In the genomic region with DNA sequence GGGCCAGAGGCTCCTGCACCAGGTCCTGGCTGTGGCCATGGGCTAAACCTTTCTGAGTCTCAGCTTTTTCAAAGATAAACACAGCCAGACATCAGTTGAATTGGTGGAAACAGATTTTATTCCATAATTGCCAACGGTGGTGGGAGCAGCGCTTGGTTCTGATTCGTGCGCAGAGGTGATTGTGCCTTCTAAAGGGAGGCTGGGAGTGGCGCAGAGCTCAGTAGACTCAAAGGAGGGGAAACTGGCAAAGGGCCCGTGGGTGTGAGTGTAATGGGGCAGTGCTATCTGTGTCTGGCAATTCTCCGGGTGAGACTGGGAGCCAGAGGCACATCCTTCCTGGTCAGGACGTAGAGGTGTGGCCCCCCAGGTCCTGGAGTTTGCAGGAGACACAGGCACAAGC, we compare ENCODE assay signal across 22 cellular contexts.
DNase-seq lines count a peak whose midpoint lies in the region; ATAC-seq, FAIRE-seq and TF ChIP-seq lines count a peak whose summit lies in the region.
"Had no signal": no experiment of that assay in that cellular context is flagged by ENCODE, and none has a peak within 500 bp of the region (broad histone marks: within the 10 kb centered on the region; RNA-seq: fewer than 3 reads in every experiment).

No MANE protein-coding gene starts in this region.

- H2BK12ac ChIP-seq in H1 (ENCODE audit: low read depth, low read length) = 0 out of 2 replicates have a peak overlapping the region, but pooled peaks have one; percentile 27

- no peak for ATAC-seq in activated CD8-positive, alpha-beta memory T cell treated with anti-CD3 and anti-CD28 coated beads, Interleukin-2, amount 10 ng/mL, durations not matched to agents 7 days and 5 days
- ATAC-seq: GM12878, HCT116, HepG2 had no signal

- no peak for TF ChIP-seq RAD21 in H1 (IDR thresholded peaks at IDR 0.05 in 1 of 2, conservative IDR thresholded peaks at IDR 0.05 in 1 of 2; ENCODE audit: low read depth in 2 of 2, low read length in 2 of 2)

- H2AFZ ChIP-seq in H1 (ENCODE audit: low read length) (peak overlapping the region; percentile 82; the same call in 1 of the 2 replicates), osteoblast (ENCODE audit: low read length) (no peak overlapping the region)

- no peak overlapping the region for H4K5ac ChIP-seq in H1 (ENCODE audit: insufficient read length, low read depth, low read length)

- H2BK5ac ChIP-seq in H1 (ENCODE audit: low read depth, low read length) = no peak overlapping the region

- H3K56ac ChIP-seq in H1 (replicated peaks; ENCODE audit: insufficient read length, low read depth, low read length) = no peak overlapping the region

- no peak for TF ChIP-seq EP300 in H1 (IDR thresholded peaks at IDR 0.05; ENCODE audit: borderline replicate concordance in 1 of 2, low read depth in 2 of 2, low read length in 2 of 2)

- no peak overlapping the region for H3K27ac Mint-ChIP-seq in activated CD8-positive, alpha-beta memory T cell treated with anti-CD3 and anti-CD28 coated beads, Interleukin-2, amount 10 ng/mL, durations not matched to agents 7 days and 5 days
- H3K27ac Mint-ChIP-seq in chondrocyte (ENCODE audit: unreplicated experiment) = no peak overlapping the region
- H3K27ac Mint-ChIP-seq: B cell; CD4-positive, CD25-positive, alpha-beta regulatory T cell; HFFc6; IgD-negative memory B cell had no signal

- H3K4me2 ChIP-seq in H1 (ENCODE audit: insufficient read depth in 1 of 2, low read depth in 2 of 2, low read length in 2 of 2) (no peak overlapping the region), osteoblast (ENCODE audit: insufficient read depth, low read length) (no peak overlapping the region)

- no peak overlapping the region for H3K4me3 Mint-ChIP-seq in activated CD8-positive, alpha-beta memory T cell treated with anti-CD3 and anti-CD28 coated beads, Interleukin-2, amount 10 ng/mL, durations not matched to agents 7 days and 5 days
- H3K4me3 Mint-ChIP-seq in chondrocyte (ENCODE audit: unreplicated experiment) = no peak overlapping the region
- H3K4me3 Mint-ChIP-seq: B cell; CD4-positive, CD25-positive, alpha-beta regulatory T cell; CD8-positive, alpha-beta memory T cell; HFFc6; IgD-negative memory B cell had no signal

- H2BK15ac ChIP-seq in H1 (ENCODE audit: low read length) = no peak overlapping the region

- POLR2A ChIA-PET in H1 (lab: Charles Lee; ENCODE audit: partially characterized antibody) = no interaction called here

- no peak overlapping the region for H2BK120ac ChIP-seq in H1 (replicated peaks; ENCODE audit: low read depth, low read length)

- H3K18ac ChIP-seq in H1 (ENCODE audit: extremely low read depth, low read length) = no peak overlapping the region

- TF ChIP-seq POLR2A in H1 (IDR thresholded peaks at IDR 0.05; ENCODE audit: control extremely low read depth in 1 of 2, low read depth in 2 of 2, low read length in 2 of 2) = no peak

- no peak overlapping the region for H4K8ac ChIP-seq in H1 (ENCODE audit: extremely low read depth, insufficient read depth, low read length)

- H3K36me3 Mint-ChIP-seq in activated CD8-positive, alpha-beta memory T cell treated with anti-CD3 and anti-CD28 coated beads, Interleukin-2, amount 10 ng/mL, durations not matched to agents 7 days and 5 days = no peaks in the 10 kb centered on the region
- H3K36me3 Mint-ChIP-seq in chondrocyte (ENCODE audit: low read depth) = peaks cover 7% of the 10 kb centered on the region
- H3K36me3 Mint-ChIP-seq: CD4-positive, CD25-positive, alpha-beta regulatory T cell; CD8-positive, alpha-beta memory T cell; IgD-negative memory B cell had no signal

- H2BK20ac ChIP-seq in H1 (ENCODE audit: low read length) = no peak overlapping the region; the same call in 1 of the 2 replicates

- peak; percentile 42 for DNase-seq in activated CD8-positive, alpha-beta memory T cell treated with anti-CD3 and anti-CD28 coated beads for 24 hours
- DNase-seq in activated CD8-positive, alpha-beta memory T cell treated with anti-CD3 and anti-CD28 coated beads, Interleukin-2, amount 10 ng/mL, durations not matched to agents 7 days and 5 days = no peak
- DNase-seq in H1 (ENCODE audit: low read depth in 1 of 2, low spot score in 2 of 2) (no peak), osteoblast (ENCODE audit: insufficient read length, low spot score, missing footprints) (peak; percentile 26), chondrocyte (ENCODE audit: low spot score) (no peak)
- no peak for DNase-seq in activated naive CD4-positive, alpha-beta T cell treated with Interleukin-2 at 50 U/mL for 16 hours
- DNase-seq in stimulated activated naive CD4-positive, alpha-beta T cell treated with Interleukin-2 at 50 U/mL for 16 hours (lab: John Stamatoyannopoulos, UW) = no peak
- DNase-seq: C1 segment of cervical spinal cord; CD4-positive, CD25-positive, alpha-beta regulatory T cell; CD8-positive, alpha-beta memory T cell; COR-L47; DMS 273 treated with DMSO at 0.1 percent for 48 hours; DMS53; DND-41; EL; HFFc6 had no signal

- H2AK5ac ChIP-seq in H1 (ENCODE audit: low read depth, low read length) = no peak overlapping the region

- no peaks in the 10 kb centered on the region for H3K36me3 ChIP-seq in H1 (ENCODE audit: control insufficient read depth in 2 of 4, insufficient read depth in 4 of 4, low read length in 3 of 4)
- H3K36me3 ChIP-seq in osteoblast (ENCODE audit: insufficient read depth, low read length) = no peaks in the 10 kb centered on the region

- CTCF ChIA-PET in activated CD8-positive, alpha-beta memory T cell treated with anti-CD3 and anti-CD28 coated beads, Interleukin-2, amount 10 ng/mL, durations not matched to agents 7 days and 5 days (lab: Charles Lee) = no interaction called here
- CTCF ChIA-PET in H1 (lab: Charles Lee; ENCODE audit: partially characterized antibody) = interaction anchor here (0.6 to 2.4 kb wide), 5 partner anchors 9 to 82 kb away, joined by 3 to 6 read pairs (median 3); no protein-coding TSS in a partner anchor

- H3K27me3 Mint-ChIP-seq in activated CD8-positive, alpha-beta memory T cell treated with anti-CD3 and anti-CD28 coated beads, Interleukin-2, amount 10 ng/mL, durations not matched to agents 7 days and 5 days = no peaks in the 10 kb centered on the region
- peaks cover 33% of the 10 kb centered on the region for H3K27me3 Mint-ChIP-seq in chondrocyte (ENCODE audit: low read depth)

- H3K4ac ChIP-seq in H1 (replicated peaks; ENCODE audit: insufficient read length, low read depth, low read length) = no peak overlapping the region

- H3K79me2 ChIP-seq in H1 (ENCODE audit: control insufficient read depth in 1 of 2, insufficient read depth in 2 of 2, low read length in 2 of 2) = no peaks in the 10 kb centered on the region
- no peaks in the 10 kb centered on the region for H3K79me2 ChIP-seq in osteoblast (ENCODE audit: insufficient read depth, low read length)

- H3K4me1 Mint-ChIP-seq in activated CD8-positive, alpha-beta memory T cell treated with anti-CD3 and anti-CD28 coated beads, Interleukin-2, amount 10 ng/mL, durations not matched to agents 7 days and 5 days = no peaks in the 10 kb centered on the region
- no peaks in the 10 kb centered on the region for H3K4me1 Mint-ChIP-seq in chondrocyte (ENCODE audit: low read depth)
- H3K4me1 Mint-ChIP-seq: B cell; CD4-positive, CD25-positive, alpha-beta regulatory T cell; CD8-positive, alpha-beta memory T cell had no signal

- WGBS in H1 (ENCODE audit: extremely low coverage in 1 of 2, insufficient coverage in 1 of 2, insufficient read length in 1 of 2, insufficient replicate concordance in 2 of 2, low coverage in 1 of 2, low lambda C conversion rate in 2 of 2, missing lambda C conversion rate in 1 of 2), 2 experiments = 84% methylated on average over 8 of the region's 8 CpGs; no CpG with 5 or more reads in 1 of the 2 experiments

- no peak overlapping the region for H3K9ac ChIP-seq in H1 (replicated peaks in 1 of 4; ENCODE audit: extremely low read depth in 1 of 4, low read depth in 3 of 4, low read length in 3 of 4)

- H3K23ac ChIP-seq in H1 (ENCODE audit: insufficient read length) = no peak overlapping the region

- no peak overlapping the region for H3K14ac ChIP-seq in H1 (ENCODE audit: insufficient read length)

- H3K27ac ChIP-seq in H1 (ENCODE audit: low read depth, low read length) (no peak overlapping the region), osteoblast (ENCODE audit: low read depth, low read length) (no peak overlapping the region)

- no peaks in the 10 kb centered on the region for H3K79me1 ChIP-seq in H1 (ENCODE audit: low read depth, low read length)

- H3K4me1 ChIP-seq in H1 (replicated peaks in 1 of 4; ENCODE audit: control insufficient read depth in 3 of 4, insufficient read depth in 4 of 4, low read length in 3 of 4) (no peaks in the 10 kb centered on the region), osteoblast (ENCODE audit: insufficient read depth, low read length) (no peaks in the 10 kb centered on the region)

- H3K23me2 ChIP-seq in H1 (ENCODE audit: low read depth, low read length) = no peaks in the 10 kb centered on the region; the same call in 1 of the 2 replicates

- H3K4me3 ChIP-seq in H1 (ENCODE audit: extremely low read depth in 1 of 4, insufficient read depth in 2 of 4, low read depth in 3 of 4, low read length in 4 of 4) = no peak overlapping the region
- H3K4me3 ChIP-seq in osteoblast (ENCODE audit: insufficient read depth, low read length) = no peak overlapping the region
- H3K4me3 ChIP-seq: GM12878 had no signal

- no peak for FAIRE-seq in H1 (lab: Jason Lieb, UNC)
- FAIRE-seq: GM12878, H54, HepG2 had no signal

- TF ChIP-seq CTCF in H1 (IDR thresholded peaks at IDR 0.05; ENCODE audit: control extremely low read depth in 1 of 3, insufficient read depth in 1 of 3, low read depth in 1 of 3, low read length in 3 of 3) (no peak), osteoblast (IDR thresholded peaks at IDR 0.05; ENCODE audit: extremely low read depth, low read depth, low read length) (no peak), chondrocyte (IDR thresholded peaks at IDR 0.05) (no peak)

- H4K91ac ChIP-seq in H1 (replicated peaks; ENCODE audit: insufficient read length, low read length) = no peak overlapping the region

- H4K20me1 ChIP-seq in H1 (replicated peaks in 1 of 2; ENCODE audit: control insufficient read depth in 1 of 2, insufficient read depth in 2 of 2, low read length in 2 of 2) (no peaks in the 10 kb centered on the region), osteoblast (ENCODE audit: insufficient read depth, low read length) (no peaks in the 10 kb centered on the region)

- H3K27me3 ChIP-seq in H1 (replicated peaks in 1 of 4; ENCODE audit: control insufficient read depth in 3 of 4, extremely low read depth in 1 of 4, insufficient read depth in 3 of 4, low read length in 3 of 4) = no peaks in the 10 kb centered on the region; a peak in 1 of 7 replicates
- no peaks in the 10 kb centered on the region for H3K27me3 ChIP-seq in osteoblast (ENCODE audit: insufficient read depth, low read length)

- H3K9me3 ChIP-seq in H1 (ENCODE audit: insufficient read depth in 2 of 2, low read depth in 1 of 2, low read length in 1 of 2) (peaks cover 9 to 12% of the 10 kb centered on the region in 2 experiments; a peak in 3 of 4 replicates), osteoblast (ENCODE audit: low read depth, low read length) (no peaks in the 10 kb centered on the region)

- peaks cover 3% of the 10 kb centered on the region for H3K9me3 Mint-ChIP-seq in activated CD8-positive, alpha-beta memory T cell treated with anti-CD3 and anti-CD28 coated beads, Interleukin-2, amount 10 ng/mL, durations not matched to agents 7 days and 5 days (ENCODE audit: low read depth)
- peaks cover 18% of the 10 kb centered on the region for H3K9me3 Mint-ChIP-seq in chondrocyte (ENCODE audit: low read depth)

Comparison
In these comparisons a context has a peak if more than half of its experiments do, and no peak if none do; other contexts are left out.
1. DNase-seq: peak in activated CD8-positive, alpha-beta memory T cell treated with anti-CD3 and anti-CD28 coated beads for 24 hours (single experiment) and osteoblast (single experiment); none in activated CD8-positive, alpha-beta memory T cell treated with anti-CD3 and anti-CD28 coated beads, Interleukin-2, amount 10 ng/mL, durations not matched to agents 7 days and 5 days (single experiment), H1 (0 of 2), activated naive CD4-positive, alpha-beta T cell treated with Interleukin-2 at 50 U/mL for 16 hours (single experiment), chondrocyte (single experiment) and stimulated activated naive CD4-positive, alpha-beta T cell treated with Interleukin-2 at 50 U/mL for 16 hours (single experiment).